In the genomic region with DNA sequence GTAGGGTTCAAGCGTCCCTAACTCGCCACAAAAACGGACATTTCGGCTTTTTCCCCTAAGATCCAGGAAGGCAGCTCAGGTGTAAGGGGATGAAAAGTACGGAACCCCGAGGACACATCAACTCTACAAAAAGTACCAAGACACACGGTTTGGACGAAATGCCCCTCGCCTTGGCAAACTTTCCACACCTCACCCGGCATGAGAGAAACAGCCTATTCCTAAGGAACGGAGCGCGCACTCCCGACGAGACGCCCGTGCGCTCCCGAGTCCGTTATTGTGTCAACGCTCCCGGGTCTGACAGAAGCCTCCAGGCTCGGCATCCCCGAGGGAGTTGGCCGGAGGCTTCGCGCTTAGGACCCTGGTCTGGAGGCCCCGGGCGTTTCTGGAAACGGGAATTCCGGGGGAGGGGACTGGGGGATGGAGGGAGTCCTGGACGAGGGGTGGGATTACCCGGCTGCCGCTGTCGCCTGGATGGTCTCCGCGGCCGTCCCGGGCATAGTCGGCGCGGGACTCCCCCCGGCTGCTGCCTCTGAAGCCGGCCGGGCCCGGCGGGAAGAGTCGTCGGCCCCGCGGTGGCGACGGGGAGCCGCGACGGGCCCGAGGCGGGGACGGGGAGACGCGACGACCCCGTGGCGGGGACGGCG, we compare ENCODE assay signal across 1 cellular context.
TF ChIP-seq lines count a peak whose summit lies in the region.

No MANE protein-coding gene starts in this region.

TF ChIP-seq in HepG2, 621 proteins besides CTCF, POLR2A, EP300 and RAD21 (continued from another document and continues in another):
- TF ChIP-seq, protein P1, sequence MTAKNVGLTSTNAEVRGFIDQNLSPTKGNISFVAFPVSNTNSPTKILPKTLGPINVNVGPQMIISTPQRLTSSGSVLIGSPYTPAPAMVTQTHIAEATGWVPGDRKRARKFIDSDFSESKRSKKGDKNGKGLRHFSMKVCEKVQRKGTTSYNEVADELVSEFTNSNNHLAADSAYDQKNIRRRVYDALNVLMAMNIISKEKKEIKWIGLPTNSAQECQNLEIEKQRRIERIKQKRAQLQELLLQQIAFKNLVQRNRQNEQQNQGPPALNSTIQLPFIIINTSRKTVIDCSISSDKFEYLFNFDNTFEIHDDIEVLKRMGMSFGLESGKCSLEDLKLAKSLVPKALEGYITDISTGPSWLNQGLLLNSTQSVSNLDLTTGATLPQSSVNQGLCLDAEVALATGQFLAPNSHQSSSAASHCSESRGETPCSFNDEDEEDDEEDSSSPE (CRISPR knock-in tag; IDR thresholded peaks at IDR 0.05), result no peak
- TF ChIP-seq, protein P2, sequence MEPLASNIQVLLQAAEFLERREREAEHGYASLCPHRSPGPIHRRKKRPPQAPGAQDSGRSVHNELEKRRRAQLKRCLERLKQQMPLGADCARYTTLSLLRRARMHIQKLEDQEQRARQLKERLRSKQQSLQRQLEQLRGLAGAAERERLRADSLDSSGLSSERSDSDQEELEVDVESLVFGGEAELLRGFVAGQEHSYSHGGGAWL (CRISPR knock-in tag; IDR thresholded peaks at IDR 0.05), result 0 out of 2 replicates have a peak, but pooled peaks have one; percentile 29
- TF ChIP-seq, protein P3, sequence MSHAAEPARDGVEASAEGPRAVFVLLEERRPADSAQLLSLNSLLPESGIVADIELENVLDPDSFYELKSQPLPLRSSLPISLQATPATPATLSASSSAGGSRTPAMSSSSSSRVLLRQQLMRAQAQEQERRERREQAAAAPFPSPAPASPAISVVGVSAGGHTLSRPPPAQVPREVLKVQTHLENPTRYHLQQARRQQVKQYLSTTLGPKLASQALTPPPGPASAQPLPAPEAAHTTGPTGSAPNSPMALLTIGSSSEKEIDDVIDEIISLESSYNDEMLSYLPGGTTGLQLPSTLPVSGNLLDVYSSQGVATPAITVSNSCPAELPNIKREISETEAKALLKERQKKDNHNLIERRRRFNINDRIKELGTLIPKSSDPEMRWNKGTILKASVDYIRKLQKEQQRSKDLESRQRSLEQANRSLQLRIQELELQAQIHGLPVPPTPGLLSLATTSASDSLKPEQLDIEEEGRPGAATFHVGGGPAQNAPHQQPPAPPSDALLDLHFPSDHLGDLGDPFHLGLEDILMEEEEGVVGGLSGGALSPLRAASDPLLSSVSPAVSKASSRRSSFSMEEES (CRISPR knock-in tag; IDR thresholded peaks at IDR 0.05), result no peak
- TF ChIP-seq KAT2B (IDR thresholded peaks at IDR 0.05; ENCODE audit: borderline replicate concordance, low read depth, low read length) (no peak), RARG (CRISPR knock-in tag; IDR thresholded peaks at IDR 0.05; ENCODE audit: low read depth) (no peak), NCOA2 (CRISPR knock-in tag; IDR thresholded peaks at IDR 0.05) (no peak), ZNF761 (CRISPR knock-in tag; conservative IDR thresholded peaks at IDR 0.05) (no peak), ZNF44 (CRISPR knock-in tag; IDR thresholded peaks at IDR 0.05) (no peak), XRCC5 (optimal IDR thresholded peaks at IDR 0.05; ENCODE audit: low read length) (no peak), CBX2 (IDR thresholded peaks at IDR 0.05; ENCODE audit: low read depth, low read length) (no peak), CBX2 (CRISPR knock-in tag; IDR thresholded peaks at IDR 0.05; ENCODE audit: low read depth) (no peak), ZNF616 (CRISPR knock-in tag; IDR thresholded peaks at IDR 0.05; ENCODE audit: low read depth) (0 out of 2 replicates have a peak, but pooled peaks have one; percentile 44), POLR2G (IDR thresholded peaks at IDR 0.05; ENCODE audit: low read depth, low read length) (no peak; the same call in 1 of the 2 replicates), MBNL3 (CRISPR knock-in tag; conservative IDR thresholded peaks at IDR 0.05) (no peak), ZNF614 (CRISPR knock-in tag; IDR thresholded peaks at IDR 0.05; ENCODE audit: borderline replicate concordance) (no peak), IRX3 (CRISPR knock-in tag; IDR thresholded peaks at IDR 0.05; ENCODE audit: borderline replicate concordance, low read depth) (peak; percentile 27; the same call in 1 of the 2 replicates), REXO4 (CRISPR knock-in tag; IDR thresholded peaks at IDR 0.05; ENCODE audit: borderline replicate concordance) (no peak), KMT2B (CRISPR knock-in tag; IDR thresholded peaks at IDR 0.05) (peak; percentile 48; the same call in 1 of the 2 replicates), CBX1 (IDR thresholded peaks at IDR 0.05; ENCODE audit: low read depth) (no peak), ZFP62 (CRISPR knock-in tag; IDR thresholded peaks at IDR 0.05) (no peak), ZNF484 (CRISPR knock-in tag; IDR thresholded peaks at IDR 0.05; ENCODE audit: borderline replicate concordance, low read depth) (no peak), ZNF20 (CRISPR knock-in tag; IDR thresholded peaks at IDR 0.05) (no peak), SP140L (CRISPR knock-in tag; IDR thresholded peaks at IDR 0.05; ENCODE audit: borderline replicate concordance) (no peak)
- TF ChIP-seq, protein P4, sequence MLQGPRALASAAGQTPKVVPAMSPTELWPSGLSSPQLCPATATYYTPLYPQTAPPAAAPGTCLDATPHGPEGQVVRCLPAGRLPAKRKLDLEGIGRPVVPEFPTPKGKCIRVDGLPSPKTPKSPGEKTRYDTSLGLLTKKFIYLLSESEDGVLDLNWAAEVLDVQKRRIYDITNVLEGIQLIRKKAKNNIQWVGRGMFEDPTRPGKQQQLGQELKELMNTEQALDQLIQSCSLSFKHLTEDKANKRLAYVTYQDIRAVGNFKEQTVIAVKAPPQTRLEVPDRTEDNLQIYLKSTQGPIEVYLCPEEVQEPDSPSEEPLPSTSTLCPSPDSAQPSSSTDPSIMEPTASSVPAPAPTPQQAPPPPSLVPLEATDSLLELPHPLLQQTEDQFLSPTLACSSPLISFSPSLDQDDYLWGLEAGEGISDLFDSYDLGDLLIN (CRISPR knock-in tag; IDR thresholded peaks at IDR 0.05; ENCODE audit: borderline replicate concordance), result no peak
- TF ChIP-seq, protein P5, sequence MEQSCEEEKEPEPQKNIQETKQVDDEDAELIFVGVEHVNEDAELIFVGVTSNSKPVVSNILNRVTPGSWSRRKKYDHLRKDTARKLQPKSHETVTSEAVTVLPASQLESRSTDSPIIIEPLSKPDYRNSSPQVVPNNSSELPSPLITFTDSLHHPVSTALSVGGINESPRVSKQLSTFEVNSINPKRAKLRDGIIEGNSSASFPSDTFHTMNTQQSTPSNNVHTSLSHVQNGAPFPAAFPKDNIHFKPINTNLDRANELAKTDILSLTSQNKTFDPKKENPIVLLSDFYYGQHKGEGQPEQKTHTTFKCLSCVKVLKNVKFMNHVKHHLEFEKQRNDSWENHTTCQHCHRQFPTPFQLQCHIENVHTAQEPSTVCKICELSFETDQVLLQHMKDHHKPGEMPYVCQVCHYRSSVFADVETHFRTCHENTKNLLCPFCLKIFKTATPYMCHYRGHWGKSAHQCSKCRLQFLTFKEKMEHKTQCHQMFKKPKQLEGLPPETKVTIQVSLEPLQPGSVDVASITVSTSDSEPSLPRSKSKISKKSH (CRISPR knock-in tag; IDR thresholded peaks at IDR 0.05; ENCODE audit: borderline replicate concordance), result no peak; the same call in 1 of the 2 replicates
- TF ChIP-seq, protein P6, sequence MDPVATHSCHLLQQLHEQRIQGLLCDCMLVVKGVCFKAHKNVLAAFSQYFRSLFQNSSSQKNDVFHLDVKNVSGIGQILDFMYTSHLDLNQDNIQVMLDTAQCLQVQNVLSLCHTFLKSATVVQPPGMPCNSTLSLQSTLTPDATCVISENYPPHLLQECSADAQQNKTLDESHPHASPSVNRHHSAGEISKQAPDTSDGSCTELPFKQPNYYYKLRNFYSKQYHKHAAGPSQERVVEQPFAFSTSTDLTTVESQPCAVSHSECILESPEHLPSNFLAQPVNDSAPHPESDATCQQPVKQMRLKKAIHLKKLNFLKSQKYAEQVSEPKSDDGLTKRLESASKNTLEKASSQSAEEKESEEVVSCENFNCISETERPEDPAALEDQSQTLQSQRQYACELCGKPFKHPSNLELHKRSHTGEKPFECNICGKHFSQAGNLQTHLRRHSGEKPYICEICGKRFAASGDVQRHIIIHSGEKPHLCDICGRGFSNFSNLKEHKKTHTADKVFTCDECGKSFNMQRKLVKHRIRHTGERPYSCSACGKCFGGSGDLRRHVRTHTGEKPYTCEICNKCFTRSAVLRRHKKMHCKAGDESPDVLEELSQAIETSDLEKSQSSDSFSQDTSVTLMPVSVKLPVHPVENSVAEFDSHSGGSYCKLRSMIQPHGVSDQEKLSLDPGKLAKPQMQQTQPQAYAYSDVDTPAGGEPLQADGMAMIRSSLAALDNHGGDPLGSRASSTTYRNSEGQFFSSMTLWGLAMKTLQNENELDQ (CRISPR knock-in tag; IDR thresholded peaks at IDR 0.05; ENCODE audit: borderline replicate concordance), result no peak
- TF ChIP-seq, protein P7, sequence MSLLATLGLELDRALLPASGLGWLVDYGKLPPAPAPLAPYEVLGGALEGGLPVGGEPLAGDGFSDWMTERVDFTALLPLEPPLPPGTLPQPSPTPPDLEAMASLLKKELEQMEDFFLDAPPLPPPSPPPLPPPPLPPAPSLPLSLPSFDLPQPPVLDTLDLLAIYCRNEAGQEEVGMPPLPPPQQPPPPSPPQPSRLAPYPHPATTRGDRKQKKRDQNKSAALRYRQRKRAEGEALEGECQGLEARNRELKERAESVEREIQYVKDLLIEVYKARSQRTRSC (CRISPR knock-in tag; IDR thresholded peaks at IDR 0.05; ENCODE audit: low read depth), result no peak
- TF ChIP-seq, protein P8, sequence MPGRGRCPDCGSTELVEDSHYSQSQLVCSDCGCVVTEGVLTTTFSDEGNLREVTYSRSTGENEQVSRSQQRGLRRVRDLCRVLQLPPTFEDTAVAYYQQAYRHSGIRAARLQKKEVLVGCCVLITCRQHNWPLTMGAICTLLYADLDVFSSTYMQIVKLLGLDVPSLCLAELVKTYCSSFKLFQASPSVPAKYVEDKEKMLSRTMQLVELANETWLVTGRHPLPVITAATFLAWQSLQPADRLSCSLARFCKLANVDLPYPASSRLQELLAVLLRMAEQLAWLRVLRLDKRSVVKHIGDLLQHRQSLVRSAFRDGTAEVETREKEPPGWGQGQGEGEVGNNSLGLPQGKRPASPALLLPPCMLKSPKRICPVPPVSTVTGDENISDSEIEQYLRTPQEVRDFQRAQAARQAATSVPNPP (CRISPR knock-in tag; IDR thresholded peaks at IDR 0.05), result 0 out of 2 replicates have a peak, but pooled peaks have one; percentile 54
- TF ChIP-seq, protein P9, sequence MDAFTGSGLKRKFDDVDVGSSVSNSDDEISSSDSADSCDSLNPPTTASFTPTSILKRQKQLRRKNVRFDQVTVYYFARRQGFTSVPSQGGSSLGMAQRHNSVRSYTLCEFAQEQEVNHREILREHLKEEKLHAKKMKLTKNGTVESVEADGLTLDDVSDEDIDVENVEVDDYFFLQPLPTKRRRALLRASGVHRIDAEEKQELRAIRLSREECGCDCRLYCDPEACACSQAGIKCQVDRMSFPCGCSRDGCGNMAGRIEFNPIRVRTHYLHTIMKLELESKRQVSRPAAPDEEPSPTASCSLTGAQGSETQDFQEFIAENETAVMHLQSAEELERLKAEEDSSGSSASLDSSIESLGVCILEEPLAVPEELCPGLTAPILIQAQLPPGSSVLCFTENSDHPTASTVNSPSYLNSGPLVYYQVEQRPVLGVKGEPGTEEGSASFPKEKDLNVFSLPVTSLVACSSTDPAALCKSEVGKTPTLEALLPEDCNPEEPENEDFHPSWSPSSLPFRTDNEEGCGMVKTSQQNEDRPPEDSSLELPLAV (CRISPR knock-in tag; conservative IDR thresholded peaks at IDR 0.05; ENCODE audit: low read depth), result no peak
- TF ChIP-seq, protein P10, sequence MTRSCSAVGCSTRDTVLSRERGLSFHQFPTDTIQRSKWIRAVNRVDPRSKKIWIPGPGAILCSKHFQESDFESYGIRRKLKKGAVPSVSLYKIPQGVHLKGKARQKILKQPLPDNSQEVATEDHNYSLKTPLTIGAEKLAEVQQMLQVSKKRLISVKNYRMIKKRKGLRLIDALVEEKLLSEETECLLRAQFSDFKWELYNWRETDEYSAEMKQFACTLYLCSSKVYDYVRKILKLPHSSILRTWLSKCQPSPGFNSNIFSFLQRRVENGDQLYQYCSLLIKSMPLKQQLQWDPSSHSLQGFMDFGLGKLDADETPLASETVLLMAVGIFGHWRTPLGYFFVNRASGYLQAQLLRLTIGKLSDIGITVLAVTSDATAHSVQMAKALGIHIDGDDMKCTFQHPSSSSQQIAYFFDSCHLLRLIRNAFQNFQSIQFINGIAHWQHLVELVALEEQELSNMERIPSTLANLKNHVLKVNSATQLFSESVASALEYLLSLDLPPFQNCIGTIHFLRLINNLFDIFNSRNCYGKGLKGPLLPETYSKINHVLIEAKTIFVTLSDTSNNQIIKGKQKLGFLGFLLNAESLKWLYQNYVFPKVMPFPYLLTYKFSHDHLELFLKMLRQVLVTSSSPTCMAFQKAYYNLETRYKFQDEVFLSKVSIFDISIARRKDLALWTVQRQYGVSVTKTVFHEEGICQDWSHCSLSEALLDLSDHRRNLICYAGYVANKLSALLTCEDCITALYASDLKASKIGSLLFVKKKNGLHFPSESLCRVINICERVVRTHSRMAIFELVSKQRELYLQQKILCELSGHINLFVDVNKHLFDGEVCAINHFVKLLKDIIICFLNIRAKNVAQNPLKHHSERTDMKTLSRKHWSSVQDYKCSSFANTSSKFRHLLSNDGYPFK (CRISPR knock-in tag; IDR thresholded peaks at IDR 0.05; ENCODE audit: borderline replicate concordance), result peak; percentile 56; the same call in 1 of the 2 replicates
- TF ChIP-seq, protein P11, sequence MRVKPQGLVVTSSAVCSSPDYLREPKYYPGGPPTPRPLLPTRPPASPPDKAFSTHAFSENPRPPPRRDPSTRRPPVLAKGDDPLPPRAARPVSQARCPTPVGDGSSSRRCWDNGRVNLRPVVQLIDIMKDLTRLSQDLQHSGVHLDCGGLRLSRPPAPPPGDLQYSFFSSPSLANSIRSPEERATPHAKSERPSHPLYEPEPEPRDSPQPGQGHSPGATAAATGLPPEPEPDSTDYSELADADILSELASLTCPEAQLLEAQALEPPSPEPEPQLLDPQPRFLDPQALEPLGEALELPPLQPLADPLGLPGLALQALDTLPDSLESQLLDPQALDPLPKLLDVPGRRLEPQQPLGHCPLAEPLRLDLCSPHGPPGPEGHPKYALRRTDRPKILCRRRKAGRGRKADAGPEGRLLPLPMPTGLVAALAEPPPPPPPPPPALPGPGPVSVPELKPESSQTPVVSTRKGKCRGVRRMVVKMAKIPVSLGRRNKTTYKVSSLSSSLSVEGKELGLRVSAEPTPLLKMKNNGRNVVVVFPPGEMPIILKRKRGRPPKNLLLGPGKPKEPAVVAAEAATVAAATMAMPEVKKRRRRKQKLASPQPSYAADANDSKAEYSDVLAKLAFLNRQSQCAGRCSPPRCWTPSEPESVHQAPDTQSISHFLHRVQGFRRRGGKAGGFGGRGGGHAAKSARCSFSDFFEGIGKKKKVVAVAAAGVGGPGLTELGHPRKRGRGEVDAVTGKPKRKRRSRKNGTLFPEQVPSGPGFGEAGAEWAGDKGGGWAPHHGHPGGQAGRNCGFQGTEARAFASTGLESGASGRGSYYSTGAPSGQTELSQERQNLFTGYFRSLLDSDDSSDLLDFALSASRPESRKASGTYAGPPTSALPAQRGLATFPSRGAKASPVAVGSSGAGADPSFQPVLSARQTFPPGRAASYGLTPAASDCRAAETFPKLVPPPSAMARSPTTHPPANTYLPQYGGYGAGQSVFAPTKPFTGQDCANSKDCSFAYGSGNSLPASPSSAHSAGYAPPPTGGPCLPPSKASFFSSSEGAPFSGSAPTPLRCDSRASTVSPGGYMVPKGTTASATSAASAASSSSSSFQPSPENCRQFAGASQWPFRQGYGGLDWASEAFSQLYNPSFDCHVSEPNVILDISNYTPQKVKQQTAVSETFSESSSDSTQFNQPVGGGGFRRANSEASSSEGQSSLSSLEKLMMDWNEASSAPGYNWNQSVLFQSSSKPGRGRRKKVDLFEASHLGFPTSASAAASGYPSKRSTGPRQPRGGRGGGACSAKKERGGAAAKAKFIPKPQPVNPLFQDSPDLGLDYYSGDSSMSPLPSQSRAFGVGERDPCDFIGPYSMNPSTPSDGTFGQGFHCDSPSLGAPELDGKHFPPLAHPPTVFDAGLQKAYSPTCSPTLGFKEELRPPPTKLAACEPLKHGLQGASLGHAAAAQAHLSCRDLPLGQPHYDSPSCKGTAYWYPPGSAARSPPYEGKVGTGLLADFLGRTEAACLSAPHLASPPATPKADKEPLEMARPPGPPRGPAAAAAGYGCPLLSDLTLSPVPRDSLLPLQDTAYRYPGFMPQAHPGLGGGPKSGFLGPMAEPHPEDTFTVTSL (CRISPR knock-in tag; IDR thresholded peaks at IDR 0.05; ENCODE audit: borderline replicate concordance), result no peak
